ENCODE assay signal across 8 cellular contexts in the genomic region with DNA sequence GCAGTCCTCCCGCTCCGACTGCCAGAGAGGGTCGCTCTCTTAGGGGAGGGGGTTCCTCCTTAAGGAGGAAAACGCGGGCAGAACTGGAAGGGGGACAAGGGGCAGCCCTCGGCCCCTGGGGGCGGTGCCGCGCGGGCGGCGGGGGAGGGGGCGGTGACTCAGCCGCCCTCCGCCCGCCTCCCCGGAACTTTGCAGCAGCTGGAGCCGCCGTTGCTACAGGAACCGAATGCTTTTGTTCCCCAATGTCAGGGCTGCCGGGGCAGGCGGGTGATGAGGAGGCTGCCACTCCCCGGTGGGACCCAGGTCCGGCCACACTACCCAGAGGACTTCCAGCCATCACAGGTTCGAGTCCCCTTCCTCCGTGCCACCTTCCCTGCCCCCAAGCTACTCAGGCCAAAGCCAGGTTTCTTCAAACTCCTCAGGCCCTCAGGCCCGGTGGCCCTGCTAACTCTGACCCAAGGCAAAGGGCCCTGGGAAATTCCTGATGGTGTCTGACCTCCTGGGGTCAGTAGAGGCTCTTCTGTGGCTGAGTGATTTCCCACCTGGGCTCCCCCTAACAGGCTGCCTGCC. TPM values are rescaled to one million over a fixed set of nuclear protein-coding genes. Genes with fewer than 3 reads are reported as not detected.
A peak's percentile ranks its signal among the peaks of the same experiment; 100 is the strongest.
DNase-seq lines count a peak whose midpoint lies in the region; ATAC-seq and TF ChIP-seq lines count a peak whose summit lies in the region.

No MANE protein-coding gene starts in this region.

- H3K36me3 Mint-ChIP-seq in activated CD4-positive, alpha-beta T cell treated with anti-CD3 and anti-CD28 coated beads for 36 hours (ENCODE audit: low read depth): no peaks in the 10 kb centered on the region

- POLR2A ChIA-PET in activated CD4-positive, alpha-beta T cell treated with anti-CD3 and anti-CD28 coated beads for 36 hours (lab: Charles Lee): interaction anchor here (1.4 to 1.6 kb wide), 2 partner anchors 8 to 28 kb away, joined by 3 to 8 read pairs; no protein-coding TSS in a partner anchor

- peak; percentile 51 for ATAC-seq in activated CD4-positive, alpha-beta T cell treated with anti-CD3 and anti-CD28 coated beads for 36 hours
- no peak for ATAC-seq in GM19467 (IDR thresholded peaks at IDR 0.05; ENCODE audit: unreplicated experiment)

- H3K4me1 Mint-ChIP-seq in activated CD4-positive, alpha-beta T cell treated with anti-CD3 and anti-CD28 coated beads for 36 hours: peaks cover 26% of the 10 kb centered on the region

- CTCF ChIA-PET in activated CD4-positive, alpha-beta T cell treated with anti-CD3 and anti-CD28 coated beads for 36 hours (lab: Charles Lee): interaction anchor here (0.5 to 3.8 kb wide), 9 partner anchors 8 to 418 kb away, joined by 3 to 30 read pairs (median 3); a partner anchor contains a TSS

- H3K4me3 Mint-ChIP-seq in activated CD4-positive, alpha-beta T cell treated with anti-CD3 and anti-CD28 coated beads for 36 hours: peak overlapping the region; percentile 43

- no peak for TF ChIP-seq CTCF in choroid plexus epithelial cell (conservative IDR thresholded peaks at IDR 0.05; ENCODE audit: low read depth, low read length)

- H3K4me3 ChIP-seq in choroid plexus epithelial cell (ENCODE audit: low read depth, low read length): peak overlapping the region; percentile 62

- H3K9me3 Mint-ChIP-seq in activated CD4-positive, alpha-beta T cell treated with anti-CD3 and anti-CD28 coated beads for 36 hours (ENCODE audit: low read depth): no peaks in the 10 kb centered on the region

- DNase-seq in ELF-1 (ENCODE audit: low read depth, low spot score) (peak; percentile 60), NCI-H146 (lab: John Stamatoyannopoulos, UW) (peak; percentile 63), choroid plexus epithelial cell (ENCODE audit: low read depth) (peak; percentile 44), left kidney (ENCODE audit: low read depth, low spot score) (peak; percentile 85), cerebellum (ENCODE audit: low spot score) (no peak)
- DNase-seq in activated CD4-positive, alpha-beta T cell treated with anti-CD3 and anti-CD28 coated beads for 36 hours: peak; percentile 80
- DNase-seq in stimulated activated CD4-positive, alpha-beta T cell treated with anti-CD3 and anti-CD28 coated beads, Interleukin-4, amount 100 ng/mL, for 24 hours: peak; percentile 61

- intact Hi-C loops in activated CD4-positive, alpha-beta T cell treated with anti-CD3 and anti-CD28 coated beads for 36 hours (cut with DNase I, micrococcal nuclease): loop anchor here in 1 of 2 experiments (10.0 kb wide), 1 partner anchor 696 kb away; a partner anchor contains a TSS

- H3K27ac Mint-ChIP-seq in activated CD4-positive, alpha-beta T cell treated with anti-CD3 and anti-CD28 coated beads for 36 hours: no peak overlapping the region

- H3K27me3 Mint-ChIP-seq in activated CD4-positive, alpha-beta T cell treated with anti-CD3 and anti-CD28 coated beads for 36 hours: peaks cover 15% of the 10 kb centered on the region

RNA-seq across cellular contexts. Expression of a gene that starts 3.2 kb away (rescaled TPM):
- total RNA-seq in activated CD4-positive, alpha-beta T cell treated with anti-CD3 and anti-CD28 coated beads for 36 hours: 1 to 10 TPM; 1.2 TPM
- total RNA-seq in cerebellum: 34.0 TPM

RNA-seq across cellular contexts. Expression of a gene that starts 54.8 kb away (rescaled TPM):
- under 1 TPM; 0.79 to 0.91 TPM for total RNA-seq in activated CD4-positive, alpha-beta T cell treated with anti-CD3 and anti-CD28 coated beads for 36 hours
- not detected for total RNA-seq in cerebellum

RNA-seq across cellular contexts. Expression of a gene that starts 57.2 kb away (rescaled TPM):
- total RNA-seq in activated CD4-positive, alpha-beta T cell treated with anti-CD3 and anti-CD28 coated beads for 36 hours: under 1 TPM in 1 of 2 experiments, not detected in 1; 0.09 TPM
- 9.3 TPM for total RNA-seq in cerebellum

Comparison
In these comparisons a context has a peak if more than half of its experiments do, and no peak if none do; other contexts are left out.
1. RNA of a gene that starts 3.2 kb away (total RNA-seq): 34.0 TPM in cerebellum (single experiment); 1.2 TPM in activated CD4-positive, alpha-beta T cell treated with anti-CD3 and anti-CD28 coated beads for 36 hours; every median in the first group is over 10 times any median in the second.